In the genomic region with DNA sequence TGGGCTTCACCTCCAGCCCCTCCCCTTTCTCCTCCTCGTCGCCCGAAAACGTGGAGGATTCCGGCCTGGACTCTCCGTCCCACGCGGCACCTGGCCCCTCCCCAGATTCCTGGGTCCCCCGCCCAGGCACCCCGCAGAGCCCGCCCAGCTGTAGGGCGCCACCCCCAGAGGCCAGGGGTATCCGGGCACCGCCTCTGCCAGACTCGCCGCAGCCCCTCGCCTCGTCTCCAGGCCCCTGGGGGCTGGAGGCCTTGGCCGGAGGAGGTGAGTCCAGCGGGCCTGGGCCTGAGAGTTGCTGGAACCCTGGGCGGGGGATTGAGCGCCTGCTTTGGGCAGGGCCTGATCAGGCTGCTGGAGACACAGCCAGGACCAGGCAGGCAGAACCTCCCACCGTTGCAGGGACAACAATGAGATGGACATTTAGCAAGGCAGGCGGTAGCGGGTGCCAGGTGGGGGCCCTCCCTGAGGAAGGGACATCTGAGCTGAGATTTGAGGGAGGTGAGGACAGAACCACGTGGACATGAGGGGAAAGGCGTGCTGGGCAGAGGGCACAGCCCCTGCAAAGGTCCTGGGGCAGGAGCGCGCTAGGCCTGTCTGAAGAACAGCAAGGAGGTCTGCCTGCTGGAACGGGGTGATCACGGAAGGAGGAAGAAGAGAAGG, we compare ENCODE assay signal across 12 cellular contexts. TPM values are rescaled to one million over a fixed set of nuclear protein-coding genes. Genes with fewer than 3 reads are reported as not detected.
DNase-seq lines count a peak whose midpoint lies in the region; ATAC-seq, FAIRE-seq and TF ChIP-seq lines count a peak whose summit lies in the region.
"Had no signal": no experiment of that assay in that cellular context is flagged by ENCODE, and none has a peak within 500 bp of the region (broad histone marks: within the 10 kb centered on the region; RNA-seq: fewer than 3 reads in every experiment).

No MANE protein-coding gene starts in this region.

- H3K4me1 ChIP-seq in A549 (peaks cover 4% of the 10 kb centered on the region; the same call in 1 of the 3 replicates), HUES64 (ENCODE audit: insufficient read depth, low read length) (no peaks in the 10 kb centered on the region), mesenchymal stem cell (ENCODE audit: control insufficient read depth, insufficient read depth, low read depth, low read length) (peaks cover 10% of the 10 kb centered on the region)

- intact Hi-C loops in dorsolateral prefrontal cortex (cut with DNase I), result no loop called here

- H3K4me2 ChIP-seq in A549, result peak overlapping the region; percentile 99
- peak overlapping the region; percentile 17 for H3K4me2 ChIP-seq in mesenchymal stem cell (ENCODE audit: low read length, poor library complexity, severe bottlenecking)

- DNase-seq in A549 (ENCODE audit: low read depth in 1 of 2, low spot score in 1 of 2), result no peak
- no peak for DNase-seq in dorsolateral prefrontal cortex
- peak; percentile 6 for DNase-seq in mesenchymal stem cell
- no peak for DNase-seq in 8988T
- DNase-seq in SHP77 treated with DMSO at 0.1 percent for 48 hours (lab: John Stamatoyannopoulos, UW), result no peak
- DNase-seq: activated T-cell treated with anti-CD3 and anti-CD28 coated beads, Interleukin-2, amount 50 U/mL, for 4 hours had no signal

- 23% methylated on average over 8 of the region's 31 CpGs for WGBS in A549 (ENCODE audit: missing lambda C conversion rate)
- 4% methylated on average over 31 of the region's 31 CpGs for WGBS in HUES64
- WGBS in mesenchymal stem cell, result 11% methylated on average over 31 of the region's 31 CpGs

- no peak for TF ChIP-seq CTCF in A549 (IDR thresholded peaks at IDR 0.05)
- no peak for TF ChIP-seq CTCF in dorsolateral prefrontal cortex (IDR thresholded peaks at IDR 0.05 in 54 of 56, conservative IDR thresholded peaks at IDR 0.05 in 2 of 56; ENCODE audit: low read depth in 1 of 56, partially characterized antibody in 56 of 56)

- no peak overlapping the region for H2AK5ac ChIP-seq in mesenchymal stem cell (ENCODE audit: low read length, severe bottlenecking)

- H3K27me3 ChIP-seq in HUES64 (ENCODE audit: insufficient read depth, low read length), result no peaks in the 10 kb centered on the region
- no peaks in the 10 kb centered on the region for H3K27me3 ChIP-seq in dorsolateral prefrontal cortex
- H3K27me3 ChIP-seq in mesenchymal stem cell (ENCODE audit: control insufficient read depth in 1 of 2, insufficient read depth in 1 of 2, low read length in 2 of 2), result peaks cover 3 to 31% of the 10 kb centered on the region in 2 experiments

- ATAC-seq in A549 (peak; percentile 63 to 79), GM21576 (IDR thresholded peaks at IDR 0.05; ENCODE audit: unreplicated experiment) (no peak), HG02610 (IDR thresholded peaks at IDR 0.05; ENCODE audit: unreplicated experiment) (no peak)

- CTCF ChIA-PET in A549 (lab: Yijun Ruan, JAX), result interaction anchor here (2.0 kb wide), 1 partner anchor 12 kb away, joined by 4 read pairs; no protein-coding TSS in a partner anchor

- peak overlapping the region in 1 of 2 experiments; percentile 8 for H2BK12ac ChIP-seq in mesenchymal stem cell (ENCODE audit: low read length in 2 of 2)

- no peak overlapping the region for H3K4ac ChIP-seq in mesenchymal stem cell (ENCODE audit: low read depth in 1 of 2, low read length in 2 of 2)

- H3K9ac ChIP-seq in HUES64 (ENCODE audit: low read depth, low read length), result 0 out of 2 replicates have a peak overlapping the region, but pooled peaks have one; percentile 11
- H3K9ac ChIP-seq in mesenchymal stem cell (ENCODE audit: low read length), result peak overlapping the region; percentile 40

- TF ChIP-seq RAD21 in A549 (conservative IDR thresholded peaks at IDR 0.05 in 1 of 2, IDR thresholded peaks at IDR 0.05 in 1 of 2), result no peak

- H2BK5ac ChIP-seq in mesenchymal stem cell (ENCODE audit: low read depth, low read length, poor library complexity, severe bottlenecking), result no peak overlapping the region

- H3K14ac ChIP-seq in mesenchymal stem cell (ENCODE audit: low read length in 2 of 2), result no peak overlapping the region

- POLR2A ChIA-PET in A549 (lab: Yijun Ruan, JAX), result no interaction called here

- peak overlapping the region; percentile 62 for H2AFZ ChIP-seq in mesenchymal stem cell (ENCODE audit: low read depth, low read length)

- no peak for TF ChIP-seq POLR2A in A549 (IDR thresholded peaks at IDR 0.05; ENCODE audit: low read length)

- H3K23ac ChIP-seq in mesenchymal stem cell (ENCODE audit: low read length in 2 of 2), result no peak overlapping the region

- no peak overlapping the region for H2BK15ac ChIP-seq in mesenchymal stem cell (ENCODE audit: low read depth, poor library complexity, severe bottlenecking)

- peak overlapping the region; percentile 32 for H4K8ac ChIP-seq in mesenchymal stem cell (ENCODE audit: low read length)

- no peak overlapping the region for H2BK120ac ChIP-seq in mesenchymal stem cell (ENCODE audit: low read depth, low read length)

- H3K9me3 ChIP-seq in A549, result no peaks in the 10 kb centered on the region
- H3K9me3 ChIP-seq in HUES64 (ENCODE audit: insufficient read depth, low read depth, low read length), result no peaks in the 10 kb centered on the region
- no peaks in the 10 kb centered on the region for H3K9me3 ChIP-seq in mesenchymal stem cell (ENCODE audit: control insufficient read depth, low read length)

- H3K79me1 ChIP-seq in mesenchymal stem cell (replicated peaks; ENCODE audit: low read length, poor library complexity, severe bottlenecking), result no peaks in the 10 kb centered on the region

- peak overlapping the region in 1 of 2 experiments; percentile 71 for H3K18ac ChIP-seq in mesenchymal stem cell (ENCODE audit: low read depth in 1 of 2, low read length in 2 of 2)

- H3K27ac ChIP-seq in A549, result peak overlapping the region; percentile 77 to 93
- peak overlapping the region; percentile 5; the same call in 1 of the 2 replicates for H3K27ac ChIP-seq in HUES64 (ENCODE audit: low read depth, low read length)
- peak overlapping the region in 52 of 59 donors; percentile 4 to 83 (median 61) for H3K27ac ChIP-seq in dorsolateral prefrontal cortex
- no peak overlapping the region for H3K27ac ChIP-seq in mesenchymal stem cell (ENCODE audit: low read length, poor library complexity, severe bottlenecking)
- H3K27ac ChIP-seq: heart right ventricle, HL-60 had no signal

- H3K4me3 ChIP-seq in A549, result peak overlapping the region; percentile 56
- peak overlapping the region; percentile 72 for H3K4me3 ChIP-seq in HUES64 (ENCODE audit: low read length)
- H3K4me3 ChIP-seq in dorsolateral prefrontal cortex, result peak overlapping the region in 2 of 59 donors; percentile 10 to 27
- peak overlapping the region in 1 of 2 experiments; percentile 70 for H3K4me3 ChIP-seq in mesenchymal stem cell (ENCODE audit: insufficient read depth in 1 of 2, low read depth in 1 of 2, low read length in 2 of 2)

- no peak for FAIRE-seq in A549 (lab: Jason Lieb, UNC)

- TF ChIP-seq EP300 in A549 (IDR thresholded peaks at IDR 0.05), result no peak

- H3K36me3 ChIP-seq in HUES64 (ENCODE audit: insufficient read depth, low read length) (peaks cover 4% of the 10 kb centered on the region; the same call in 1 of the 2 replicates), mesenchymal stem cell (ENCODE audit: control insufficient read depth in 1 of 2, insufficient read depth in 2 of 2, low read depth in 1 of 2, low read length in 2 of 2) (no peaks in the 10 kb centered on the region)
- H3K36me3 ChIP-seq: heart right ventricle had no signal

- no peak overlapping the region for H4K91ac ChIP-seq in mesenchymal stem cell (ENCODE audit: low read length)

RNA-seq across cellular contexts. Expression of a gene that starts 16.2 kb away (rescaled TPM):
- polyA plus RNA-seq in A549 (2011; rRNA removed) (2.7 and 4.8 TPM in 2 replicates), A549 (2017; fragmentation: RNase III; extraction: RNeasy Plus Mini Kit Qiagen cat#74134 plus additional on column Dnase treatment) (1.6 to 2.4 TPM (median 1.8 TPM) in 3 replicates)
- 0.61 and 0.80 TPM in 2 replicates for polyA plus RNA-seq in A549 (2012; cell fraction: cytosol; rRNA removed)
- 2.0 and 2.8 TPM in 2 replicates for polyA plus RNA-seq in A549 (2012; cell fraction: nucleus; rRNA removed)
- 3.0 and 3.3 TPM in 2 replicates for polyA minus RNA-seq in A549 (2011; rRNA and poly(A)+ RNA removed)
- 0.30 TPM for polyA plus RNA-seq in HUES64 (2013, experiment 1 of 2)
- polyA plus RNA-seq in HUES64 (2013, experiment 2 of 2), result 0.70 TPM
- total RNA-seq in dorsolateral prefrontal cortex, result under 1 TPM in 2 of 120 experiments, not detected in 118; 0.56 to 0.67 TPM
- polyA plus RNA-seq in mesenchymal stem cell (2013, experiment 1 of 2), result not detected
- not detected for polyA plus RNA-seq in mesenchymal stem cell (2013, experiment 2 of 2)
- total RNA-seq: heart right ventricle had no signal
- polyA plus RNA-seq: heart right ventricle had no signal

RNA-seq across cellular contexts. Expression of a gene that starts 27.5 kb away (rescaled TPM):
- polyA plus RNA-seq in A549 (2011; rRNA removed), result 1.7 and 2.2 TPM in 2 replicates
- polyA plus RNA-seq in A549 (2012; cell fraction: cytosol; rRNA removed), result 4.2 and 6.1 TPM in 2 replicates
- polyA plus RNA-seq in A549 (2012; cell fraction: nucleus; rRNA removed), result 9.9 and 11.3 TPM in 2 replicates
- 13.1 to 14.3 TPM (median 13.6 TPM) in 3 replicates for polyA plus RNA-seq in A549 (2017; fragmentation: RNase III; extraction: RNeasy Plus Mini Kit Qiagen cat#74134 plus additional on column Dnase treatment)
- polyA minus RNA-seq in A549 (2011; rRNA and poly(A)+ RNA removed), result 3.3 and 4.6 TPM in 2 replicates
- 13.0 TPM for polyA plus RNA-seq in HUES64 (2013, experiment 1 of 2)
- polyA plus RNA-seq in HUES64 (2013, experiment 2 of 2), result 14.7 TPM
- 100 to 1,000 TPM in 21 of 120 experiments, 10 to 100 TPM in 99; 39.4 to 173 (median 76.8) TPM for total RNA-seq in dorsolateral prefrontal cortex
- polyA plus RNA-seq in mesenchymal stem cell (2013, experiment 1 of 2), result 2.2 TPM
- 1.9 TPM for polyA plus RNA-seq in mesenchymal stem cell (2013, experiment 2 of 2)

RNA-seq across cellular contexts. Expression of a gene that starts 42.6 kb away (rescaled TPM):
- polyA plus RNA-seq in A549 (2011; rRNA removed) (0.27 and 1.2 TPM in 2 replicates), A549 (2017; fragmentation: RNase III; extraction: RNeasy Plus Mini Kit Qiagen cat#74134 plus additional on column Dnase treatment) (0.25 to 0.32 TPM (median 0.28 TPM) in 3 replicates)
- polyA plus RNA-seq in A549 (2012; cell fraction: cytosol; rRNA removed), result 0.13 and 0.49 TPM in 2 replicates
- 0.58 TPM in 1 of 2 replicates, not detected in the other for polyA plus RNA-seq in A549 (2012; cell fraction: nucleus; rRNA removed)
- 1.5 TPM in 1 of 2 replicates, not detected in the other for polyA minus RNA-seq in A549 (2011; rRNA and poly(A)+ RNA removed)
- not detected for polyA plus RNA-seq in HUES64 (2013, experiment 1 of 2)
- not detected for polyA plus RNA-seq in HUES64 (2013, experiment 2 of 2)
- total RNA-seq in dorsolateral prefrontal cortex, result 1 to 10 TPM in 36 of 120 experiments, under 1 TPM in 33, not detected in 51; 0.54 to 4.2 (median 1.0) TPM
- 0.15 TPM for polyA plus RNA-seq in mesenchymal stem cell (2013, experiment 1 of 2)
- polyA plus RNA-seq in mesenchymal stem cell (2013, experiment 2 of 2), result 0.33 TPM
- total RNA-seq: Daoy, heart right ventricle had no signal

RNA-seq across cellular contexts. Expression of a gene that starts 59.5 kb away (rescaled TPM):
- polyA plus RNA-seq in A549 (2011; rRNA removed) (8.3 and 10.6 TPM in 2 replicates), A549 (2017; fragmentation: RNase III; extraction: RNeasy Plus Mini Kit Qiagen cat#74134 plus additional on column Dnase treatment) (23.2 to 26.9 TPM (median 26.4 TPM) in 3 replicates)
- polyA plus RNA-seq in A549 (2012; cell fraction: cytosol; rRNA removed), result 29.2 and 30.3 TPM in 2 replicates
- 56.0 and 85.3 TPM in 2 replicates for polyA plus RNA-seq in A549 (2012; cell fraction: nucleus; rRNA removed)
- 19.2 and 23.6 TPM in 2 replicates for polyA minus RNA-seq in A549 (2011; rRNA and poly(A)+ RNA removed)
- 35.1 TPM for polyA plus RNA-seq in HUES64 (2013, experiment 1 of 2)
- 38.5 TPM for polyA plus RNA-seq in HUES64 (2013, experiment 2 of 2)
- total RNA-seq in dorsolateral prefrontal cortex, result 100 to 1,000 TPM in 116 of 120 experiments, 10 to 100 TPM in 4; 88.0 to 219 (median 156) TPM
- 30.5 TPM for polyA plus RNA-seq in mesenchymal stem cell (2013, experiment 1 of 2)
- 31.4 TPM for polyA plus RNA-seq in mesenchymal stem cell (2013, experiment 2 of 2)

Comparison
In these comparisons a context has a peak if more than half of its experiments do, and no peak if none do; other contexts are left out.
1. ATAC-seq: peak in A549 (2 of 2); none in GM21576 (single experiment) and HG02610 (single experiment).